ENCODE assay signal across 8 cellular contexts in genomic region chr2:149597050-149598013, GRCh38.
DNase-seq lines count a peak whose midpoint lies in the region; ATAC-seq lines count a peak whose summit lies in the region.

No MANE protein-coding gene starts in this region.

- H3K36me3 Mint-ChIP-seq in memory B cell: no peaks in the 10 kb centered on the region
- peaks cover 0 to 3% of the 10 kb centered on the region in 2 donors for H3K36me3 Mint-ChIP-seq in stimulated activated naive B cell treated with anti-CD40 and anti-IgM and Interleukin-4, amounts not matched to agents 10 μg/mL and 1 μg/mL and 100 μg/mL, for 72 hours

- no peaks in the 10 kb centered on the region for H3K27me3 Mint-ChIP-seq in memory B cell
- H3K27me3 Mint-ChIP-seq in stimulated activated naive B cell treated with anti-CD40 and anti-IgM and Interleukin-4, amounts not matched to agents 10 μg/mL and 1 μg/mL and 100 μg/mL, for 72 hours: peaks cover 25 to 27% of the 10 kb centered on the region in 2 donors

- peak; percentile 97 for ATAC-seq in GM21381 (IDR thresholded peaks at IDR 0.05; ENCODE audit: unreplicated experiment)
- peak; percentile 97 for ATAC-seq in HG03575 (IDR thresholded peaks at IDR 0.05; ENCODE audit: extremely low read depth, insufficient number of reproducible peaks, low FRiP score, unreplicated experiment)
- ATAC-seq in memory B cell (ENCODE audit: low read depth): peak; percentile 93
- ATAC-seq in stimulated activated naive B cell treated with anti-CD40 and anti-IgM and Interleukin-4, amounts not matched to agents 10 μg/mL and 1 μg/mL and 100 μg/mL, for 72 hours (replicated peaks): peak; percentile 99

- H3K9me3 Mint-ChIP-seq in memory B cell: peaks cover 3% of the 10 kb centered on the region
- H3K9me3 Mint-ChIP-seq in stimulated activated naive B cell treated with anti-CD40 and anti-IgM and Interleukin-4, amounts not matched to agents 10 μg/mL and 1 μg/mL and 100 μg/mL, for 72 hours: peaks cover 0 to 5% of the 10 kb centered on the region in 2 donors

- peak overlapping the region; percentile 1 for H3K4me3 Mint-ChIP-seq in memory B cell
- H3K4me3 Mint-ChIP-seq in stimulated activated naive B cell treated with anti-CD40 and anti-IgM and Interleukin-4, amounts not matched to agents 10 μg/mL and 1 μg/mL and 100 μg/mL, for 72 hours: peak overlapping the region in 1 of 2 donors; percentile 37

- DNase-seq in DMS 273 (lab: John Stamatoyannopoulos, UW; ENCODE audit: unreplicated experiment) (peak; percentile 88), NCI-H774 (lab: John Stamatoyannopoulos, UW) (peak; percentile 57), memory B cell (ENCODE audit: low spot score in 2 of 2) (peak; percentile 37 to 57)
- peak; percentile 30 to 43 for DNase-seq in activated CD4-positive, alpha-beta T cell treated with anti-CD3 and anti-CD28 coated beads, Interleukin-2, amount 50 U/mL, for 48 hours
- peak; percentile 4 for DNase-seq in effector CD8-positive, alpha-beta T cell (lab: John Stamatoyannopoulos, UW)
- DNase-seq in stimulated activated naive B cell treated with anti-CD40 and anti-IgM and Interleukin-4, amounts not matched to agents 10 μg/mL and 1 μg/mL and 100 μg/mL, for 72 hours: peak; percentile 60

- no peak overlapping the region for H3K27ac Mint-ChIP-seq in memory B cell
- no peak overlapping the region for H3K27ac Mint-ChIP-seq in stimulated activated naive B cell treated with anti-CD40 and anti-IgM and Interleukin-4, amounts not matched to agents 10 μg/mL and 1 μg/mL and 100 μg/mL, for 72 hours

- H3K4me1 Mint-ChIP-seq in memory B cell: peaks cover 7% of the 10 kb centered on the region
- H3K4me1 Mint-ChIP-seq in stimulated activated naive B cell treated with anti-CD40 and anti-IgM and Interleukin-4, amounts not matched to agents 10 μg/mL and 1 μg/mL and 100 μg/mL, for 72 hours: peaks cover 6 to 7% of the 10 kb centered on the region in 2 donors

Comparison
In these comparisons a context has a peak if more than half of its experiments do, and no peak if none do; other contexts are left out.
1. Peak in every context shown above with its lines: DNase-seq and ATAC-seq.
2. DNase-seq: peak in every context shown above with its lines; median percentile 88 in DMS 273; 60 in stimulated activated naive B cell treated with anti-CD40 and anti-IgM and Interleukin-4, amounts not matched to agents 10 μg/mL and 1 μg/mL and 100 μg/mL, for 72 hours; 57 in NCI-H774; 47 in memory B cell; 36 in activated CD4-positive, alpha-beta T cell treated with anti-CD3 and anti-CD28 coated beads, Interleukin-2, amount 50 U/mL, for 48 hours; 4 in effector CD8-positive, alpha-beta T cell.